ENCODE assay signal across 14 cellular contexts in genomic region chr10:70889291-70889690, GRCh38. TPM values are rescaled to one million over a fixed set of nuclear protein-coding genes. Genes with fewer than 3 reads are reported as not detected.
A peak's percentile ranks its signal among the peaks of the same experiment; 100 is the strongest.
DNase-seq lines count a peak whose midpoint lies in the region; ATAC-seq and TF ChIP-seq lines count a peak whose summit lies in the region.
"Had no signal": no experiment of that assay in that cellular context is flagged by ENCODE, and none has a peak within 500 bp of the region (broad histone marks: within the 10 kb centered on the region; RNA-seq: fewer than 3 reads in every experiment).

No MANE protein-coding gene starts in this region.

- peaks cover 12% of the 10 kb centered on the region for H3K4me1 ChIP-seq in CD8-positive, alpha-beta memory T cell (ENCODE audit: insufficient read depth, low read length)
- H3K4me1 ChIP-seq in KMS-11 (ENCODE audit: low read depth, poor library complexity, severe bottlenecking), result peaks cover 7% of the 10 kb centered on the region
- peaks cover 4 to 10% of the 10 kb centered on the region in 2 donors for H3K4me1 ChIP-seq in naive thymus-derived CD4-positive, alpha-beta T cell (ENCODE audit: control insufficient read depth in 2 of 2, insufficient read depth in 2 of 2, low read length in 2 of 2)

- POLR2A ChIA-PET in CD8-positive, alpha-beta memory T cell (lab: Charles Lee), result no interaction called here
- POLR2A ChIA-PET in naive thymus-derived CD4-positive, alpha-beta T cell (lab: Charles Lee), result no interaction called here

- no peak for ATAC-seq in activated naive CD4-positive, alpha-beta T cell treated with anti-CD3 and anti-CD28 coated beads, Interleukin-2, amount 50 U/mL, for 72 hours
- ATAC-seq in naive thymus-derived CD4-positive, alpha-beta T cell, result no peak
- ATAC-seq in GM18873 (IDR thresholded peaks at IDR 0.05; ENCODE audit: low FRiP score, unreplicated experiment) (no peak), GM21447 (IDR thresholded peaks at IDR 0.05; ENCODE audit: unreplicated experiment) (no peak)

- H3K36me3 ChIP-seq in CD8-positive, alpha-beta memory T cell (ENCODE audit: insufficient read depth, low read length), result no peaks in the 10 kb centered on the region
- no peaks in the 10 kb centered on the region for H3K36me3 ChIP-seq in KMS-11 (ENCODE audit: insufficient read depth)
- H3K36me3 ChIP-seq in naive thymus-derived CD4-positive, alpha-beta T cell (ENCODE audit: control insufficient read depth in 2 of 3, insufficient read depth in 3 of 3, low read length in 3 of 3), result peaks cover 0 to 7% (median 0%) of the 10 kb centered on the region in 3 experiments
- H3K36me3 ChIP-seq: brain microvascular endothelial cell had no signal

- CTCF ChIA-PET in CD8-positive, alpha-beta memory T cell (lab: Charles Lee), result interaction anchor here (1.8 to 4.1 kb wide), 2 partner anchors 11 to 12 kb away, joined by 5 to 11 read pairs; no protein-coding TSS in a partner anchor
- CTCF ChIA-PET in naive thymus-derived CD4-positive, alpha-beta T cell (lab: Charles Lee), result interaction anchor here (0.7 to 2.0 kb wide), 3 partner anchors 9 to 1001 kb away, joined by 3 to 6 read pairs (median 4); no protein-coding TSS in a partner anchor

- H3K79me2 ChIP-seq in KMS-11 (ENCODE audit: insufficient read depth, low read depth), result no peaks in the 10 kb centered on the region

- H3K27me3 Mint-ChIP-seq in CD8-positive, alpha-beta memory T cell, result no peaks in the 10 kb centered on the region
- H3K27me3 Mint-ChIP-seq in naive thymus-derived CD4-positive, alpha-beta T cell, result no peaks in the 10 kb centered on the region

- H3K4me3 ChIP-seq in CD8-positive, alpha-beta memory T cell (ENCODE audit: low read length), result no peak overlapping the region
- no peak overlapping the region for H3K4me3 ChIP-seq in KMS-11 (IDR thresholded peaks at IDR 0.05; ENCODE audit: insufficient read depth, low read depth, low read length)
- no peak overlapping the region for H3K4me3 ChIP-seq in naive thymus-derived CD4-positive, alpha-beta T cell (ENCODE audit: low read length)
- H3K4me3 ChIP-seq: hepatocyte had no signal

- H3K4me2 ChIP-seq in KMS-11, result peak overlapping the region; percentile 33; the same call in 1 of the 2 replicates

- no peaks in the 10 kb centered on the region for H3K9me3 ChIP-seq in CD8-positive, alpha-beta memory T cell (ENCODE audit: low read length)
- no peaks in the 10 kb centered on the region for H3K9me3 ChIP-seq in naive thymus-derived CD4-positive, alpha-beta T cell (ENCODE audit: control insufficient read depth in 2 of 3, low read length in 3 of 3)

- H4K20me1 ChIP-seq in KMS-11 (ENCODE audit: insufficient read depth), result no peaks in the 10 kb centered on the region

- H3K27me3 ChIP-seq in CD8-positive, alpha-beta memory T cell (ENCODE audit: insufficient read depth, low read length, poor library complexity, severe bottlenecking), result no peaks in the 10 kb centered on the region
- H3K27me3 ChIP-seq in KMS-11 (ENCODE audit: insufficient read depth, low read depth), result no peaks in the 10 kb centered on the region
- H3K27me3 ChIP-seq in naive thymus-derived CD4-positive, alpha-beta T cell (ENCODE audit: control insufficient read depth in 2 of 2, insufficient read depth in 2 of 2, low read length in 2 of 2), result no peaks in the 10 kb centered on the region
- H3K27me3 ChIP-seq: brain microvascular endothelial cell, hepatocyte had no signal

- peak overlapping the region in 4 of 8 donors; percentile 20 to 95 (median 90) for H3K27ac Mint-ChIP-seq in CD8-positive, alpha-beta memory T cell
- H3K27ac Mint-ChIP-seq in activated naive CD4-positive, alpha-beta T cell treated with anti-CD3 and anti-CD28 coated beads, Interleukin-2, amount 50 U/mL, for 72 hours, result peak overlapping the region; percentile 84 to 96
- H3K27ac Mint-ChIP-seq in naive thymus-derived CD4-positive, alpha-beta T cell, result peak overlapping the region in 5 of 9 donors; percentile 14 to 86 (median 78)

- no peak for DNase-seq in CD8-positive, alpha-beta memory T cell
- no peak for DNase-seq in activated naive CD4-positive, alpha-beta T cell treated with anti-CD3 and anti-CD28 coated beads, Interleukin-2, amount 50 U/mL, for 72 hours (ENCODE audit: low spot score in 2 of 2)
- no peak for DNase-seq in naive thymus-derived CD4-positive, alpha-beta T cell
- no peak for DNase-seq in H4 (ENCODE audit: low spot score)
- DNase-seq in stimulated activated CD4-positive, alpha-beta T cell treated with anti-CD3 and anti-CD28 coated beads, Interleukin-12 subunit alpha, Interleukin-12 subunit beta, amount 100 ng/mL, for 4 hours, result no peak
- DNase-seq: brain microvascular endothelial cell; DMS79; MV-4-11; Right ventricle myocardium superior; stimulated activated CD4-positive, alpha-beta T cell treated with anti-CD3 and anti-CD28 coated beads, Interleukin-4, amount 100 ng/mL, for 24 hours had no signal

- peak overlapping the region; percentile 85 to 94 (median 89) for H3K4me3 Mint-ChIP-seq in CD8-positive, alpha-beta memory T cell
- peak overlapping the region; percentile 42 to 89 (median 88) for H3K4me3 Mint-ChIP-seq in naive thymus-derived CD4-positive, alpha-beta T cell

- no peak overlapping the region for H2AFZ ChIP-seq in KMS-11 (ENCODE audit: low read depth)

- H3K4me1 Mint-ChIP-seq in CD8-positive, alpha-beta memory T cell, result peaks cover 11 to 24% (median 23%) of the 10 kb centered on the region in 3 donors
- H3K4me1 Mint-ChIP-seq in naive thymus-derived CD4-positive, alpha-beta T cell, result peaks cover 0 to 28% (median 10%) of the 10 kb centered on the region in 7 donors

- no peak overlapping the region for H3K27ac ChIP-seq in CD8-positive, alpha-beta memory T cell (ENCODE audit: low read depth, low read length)
- H3K27ac ChIP-seq in KMS-11, result no peak overlapping the region
- no peak overlapping the region for H3K27ac ChIP-seq in naive thymus-derived CD4-positive, alpha-beta T cell (ENCODE audit: low read depth, low read length)
- H3K27ac ChIP-seq: brain microvascular endothelial cell, hepatocyte had no signal

- no peak for TF ChIP-seq CTCF in KMS-11 (conservative IDR thresholded peaks at IDR 0.05; ENCODE audit: low read depth, low read length)

- no peak overlapping the region for H3K9ac ChIP-seq in KMS-11

- intact Hi-C loops in naive thymus-derived CD4-positive, alpha-beta T cell (cut with micrococcal nuclease), result loop anchor here (2.0 to 10.0 kb wide), 4 partner anchors 74 to 797 kb away; partner anchors contain the start of genes PPA1 (in 2 of the 2), EIF4EBP2 (in 1 of the 2) and SGPL1 (in 1 of the 2)

- no peaks in the 10 kb centered on the region for H3K9me3 Mint-ChIP-seq in CD8-positive, alpha-beta memory T cell
- no peaks in the 10 kb centered on the region for H3K9me3 Mint-ChIP-seq in activated naive CD4-positive, alpha-beta T cell treated with anti-CD3 and anti-CD28 coated beads, Interleukin-2, amount 50 U/mL, for 72 hours
- H3K9me3 Mint-ChIP-seq in naive thymus-derived CD4-positive, alpha-beta T cell, result no peaks in the 10 kb centered on the region

- H3K36me3 Mint-ChIP-seq in CD8-positive, alpha-beta memory T cell, result peaks cover 0 to 12% (median 3%) of the 10 kb centered on the region in 3 donors
- peaks cover 0 to 6% of the 10 kb centered on the region in 2 donors for H3K36me3 Mint-ChIP-seq in activated naive CD4-positive, alpha-beta T cell treated with anti-CD3 and anti-CD28 coated beads, Interleukin-2, amount 50 U/mL, for 72 hours
- H3K36me3 Mint-ChIP-seq in naive thymus-derived CD4-positive, alpha-beta T cell, result peaks cover 0 to 4% (median 3%) of the 10 kb centered on the region in 5 donors

RNA-seq across cellular contexts. Expression of gene PCBD1, which starts 0.9 kb away (rescaled TPM):
- total RNA-seq in CD8-positive, alpha-beta memory T cell, result 10 to 100 TPM; 53.9 to 55.3 TPM
- polyA plus RNA-seq in CD8-positive, alpha-beta memory T cell, result 29.1 TPM
- 10 to 100 TPM; 22.3 to 52.5 TPM for total RNA-seq in activated naive CD4-positive, alpha-beta T cell treated with anti-CD3 and anti-CD28 coated beads, Interleukin-2, amount 50 U/mL, for 72 hours
- total RNA-seq in naive thymus-derived CD4-positive, alpha-beta T cell, result 10 to 100 TPM in 2 of 5 experiments, 1 to 10 TPM in 3; 4.5 to 29.8 (median 8.3) TPM
- 1 to 10 TPM; 6.3 to 7.8 TPM for polyA plus RNA-seq in naive thymus-derived CD4-positive, alpha-beta T cell
- 18.8 and 22.2 TPM in 2 replicates for total RNA-seq in H4 (2014; rRNA removed; shearing (Covaris generic))
